Comparison of ENCODE assay signal across 17 cellular contexts in the genomic region with DNA sequence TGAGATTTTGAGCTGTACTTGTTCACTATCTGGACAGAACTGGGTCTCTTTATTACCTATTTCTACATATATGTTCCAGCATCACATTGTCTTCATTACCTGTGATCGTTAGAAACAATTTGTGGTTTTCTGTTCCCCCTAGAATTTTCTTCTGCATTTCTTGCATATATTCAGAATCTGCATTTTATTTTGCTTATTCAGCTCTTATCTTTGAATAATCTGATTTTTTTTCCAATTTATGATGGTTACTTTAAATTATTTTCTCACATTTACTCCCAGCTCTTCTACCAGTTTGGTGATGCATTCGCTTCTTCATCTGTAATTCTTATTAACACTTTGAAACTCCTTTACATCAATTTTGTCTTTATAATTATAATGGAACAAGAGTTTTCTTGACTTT. TPM values are rescaled to one million over a fixed set of nuclear protein-coding genes. Genes with fewer than 3 reads are reported as not detected.
DNase-seq lines count a peak whose midpoint lies in the region; ATAC-seq, FAIRE-seq and TF ChIP-seq lines count a peak whose summit lies in the region.
"Had no signal": no experiment of that assay in that cellular context is flagged by ENCODE, and none has a peak within 500 bp of the region (broad histone marks: within the 10 kb centered on the region; RNA-seq: fewer than 3 reads in every experiment).

No MANE protein-coding gene starts in this region.

- TF ChIP-seq POLR2A in HepG2 (IDR thresholded peaks at IDR 0.05; ENCODE audit: insufficient read depth in 1 of 2, low read depth in 2 of 2, low read length in 2 of 2), result no peak
- no peak for TF ChIP-seq POLR2A in right lobe of liver (IDR thresholded peaks at IDR 0.05)

- FAIRE-seq in HepG2 (lab: Jason Lieb, UNC), result no peak
- FAIRE-seq: GM19239, H54 had no signal

- CTCF ChIA-PET in HepG2 (lab: Yijun Ruan, JAX; ENCODE audit: low intra/inter-chr PET ratio, low total read pairs), result no interaction called here

- H3K9me3 ChIP-seq in HepG2 (ENCODE audit: low read length) (no peaks in the 10 kb centered on the region), right lobe of liver (no peaks in the 10 kb centered on the region), SJSA1 (replicated peaks) (no peaks in the 10 kb centered on the region), smooth muscle cell (replicated peaks; ENCODE audit: low read depth) (no peaks in the 10 kb centered on the region)
- H3K9me3 ChIP-seq: BLaER1 treated with 17β-estradiol and CSF1 and Interleukin-3, amounts not matched to agents 10 nM and 100 nM had no signal

- H3K4me2 ChIP-seq in HepG2 (ENCODE audit: low read depth, low read length) (no peak overlapping the region), smooth muscle cell (peak overlapping the region; percentile 72)
- H3K4me2 ChIP-seq: BLaER1 treated with 17β-estradiol and CSF1 and Interleukin-3, amounts not matched to agents 10 nM and 100 nM; GM23338 had no signal

- WGBS in HepG2 (ENCODE audit: low lambda C conversion rate), result 2% methylated on average over 2 of the region's 2 CpGs
- 87% methylated on average over 2 of the region's 2 CpGs for WGBS in right lobe of liver (ENCODE audit: insufficient coverage, low coverage, low lambda C conversion rate, missing lambda C conversion rate)
- WGBS in smooth muscle cell (ENCODE audit: low lambda C conversion rate), result 94% methylated on average over 2 of the region's 2 CpGs

- DNase-seq in HepG2 (ENCODE audit: low spot score) (no peak), right lobe of liver (no peak), SJSA1 (ENCODE audit: low read depth in 1 of 2, low spot score in 2 of 2) (no peak), osteocyte (ENCODE audit: extremely low spot score, unreplicated experiment) (no peak), smooth muscle cell (lab: John Stamatoyannopoulos, UW; ENCODE audit: unreplicated experiment) (no peak), COR-L47 (lab: John Stamatoyannopoulos, UW) (no peak), T1000 (lab: John Stamatoyannopoulos, UW) (no peak)
- DNase-seq in activated T-cell treated with anti-CD3 and anti-CD28 coated beads, Interleukin-2, amount 50 U/mL, for 1 hour, result no peak
- DNase-seq: 8988T; CD8-positive, alpha-beta T cell; DMS 273 treated with DMSO at 0.1 percent for 48 hours had no signal

- no peak overlapping the region for H3K27ac ChIP-seq in HepG2 (ENCODE audit: extremely low read length, insufficient read depth, low read length)
- H3K27ac ChIP-seq in right lobe of liver, result no peak overlapping the region
- peak overlapping the region; percentile 75 for H3K27ac ChIP-seq in SJSA1
- peak overlapping the region; percentile 37 for H3K27ac ChIP-seq in smooth muscle cell (ENCODE audit: low read depth)
- H3K27ac ChIP-seq: BLaER1 treated with 17β-estradiol and CSF1 and Interleukin-3, amounts not matched to agents 10 nM and 100 nM had no signal

- H3K79me2 ChIP-seq in HepG2 (ENCODE audit: insufficient read depth, low read length) (no peaks in the 10 kb centered on the region), smooth muscle cell (ENCODE audit: low read depth) (no peaks in the 10 kb centered on the region)

- TF ChIP-seq CTCF in HepG2 (CRISPR knock-in tag; IDR thresholded peaks at IDR 0.05), result no peak
- no peak for TF ChIP-seq CTCF in right lobe of liver (IDR thresholded peaks at IDR 0.05)
- no peak for TF ChIP-seq CTCF in osteocyte (IDR thresholded peaks at IDR 0.05)
- no peak for TF ChIP-seq CTCF in smooth muscle cell (IDR thresholded peaks at IDR 0.05; ENCODE audit: borderline replicate concordance, insufficient read depth, poor library complexity, severe bottlenecking)

- TF ChIP-seq EP300 in HepG2 (IDR thresholded peaks at IDR 0.05; ENCODE audit: low read depth in 2 of 2, low read length in 2 of 2) (no peak), HepG2 (CRISPR knock-in tag; IDR thresholded peaks at IDR 0.05; ENCODE audit: borderline replicate concordance) (no peak)

- no peaks in the 10 kb centered on the region for H3K36me3 Mint-ChIP-seq in osteocyte (ENCODE audit: unreplicated experiment)
- H3K36me3 Mint-ChIP-seq: CD8-positive, alpha-beta T cell had no signal

- H3K9me3 Mint-ChIP-seq in osteocyte (ENCODE audit: unreplicated experiment), result no peaks in the 10 kb centered on the region
- H3K9me3 Mint-ChIP-seq: CD8-positive, alpha-beta T cell; GM23338 had no signal

- in situ Hi-C loops in HepG2 (cut with HindIII; ENCODE audit: extremely low pct_ligation_motif_present, low pct_unique_long_range_greater_than_20kb), result no loop called here

- intact Hi-C loops in HepG2 (cut with micrococcal nuclease; ENCODE audit: unreplicated experiment), result no loop called here
- intact Hi-C loops in right lobe of liver (cut with DNase I), result no loop called here

- H3K27ac Mint-ChIP-seq in osteocyte (ENCODE audit: unreplicated experiment), result peak overlapping the region; percentile 13
- H3K27ac Mint-ChIP-seq: B cell; CD8-positive, alpha-beta T cell; GM23338 had no signal

- peaks cover 9% of the 10 kb centered on the region for H3F3A ChIP-seq in smooth muscle cell (ENCODE audit: low read depth)

- no peaks in the 10 kb centered on the region for H3K27me3 Mint-ChIP-seq in osteocyte (ENCODE audit: unreplicated experiment)

- H3K4me1 Mint-ChIP-seq in osteocyte (ENCODE audit: unreplicated experiment), result peaks cover 45% of the 10 kb centered on the region

- no TSS peak for BruUV-seq in HepG2 (replicated peaks; lab: Mats Ljungman, UMichigan)

- no peak for ATAC-seq in HepG2
- ATAC-seq in right lobe of liver, result no peak
- ATAC-seq: CD8-positive, alpha-beta T cell; GM23338; HCT116 had no signal

- no peak overlapping the region for H3K9ac ChIP-seq in HepG2 (ENCODE audit: insufficient read depth, low read depth, low read length)
- H3K9ac ChIP-seq in smooth muscle cell (ENCODE audit: low read depth), result no peak overlapping the region
- H3K9ac ChIP-seq: BLaER1 treated with 17β-estradiol and CSF1 and Interleukin-3, amounts not matched to agents 10 nM and 100 nM had no signal

- H4K20me1 ChIP-seq in HepG2 (ENCODE audit: insufficient read depth, low read length) (no peaks in the 10 kb centered on the region), smooth muscle cell (ENCODE audit: low read depth) (no peaks in the 10 kb centered on the region)
- H4K20me1 ChIP-seq: BLaER1 treated with 17β-estradiol and CSF1 and Interleukin-3, amounts not matched to agents 10 nM and 100 nM had no signal

- H2AFZ ChIP-seq in HepG2 (ENCODE audit: low read length) (no peak overlapping the region), smooth muscle cell (ENCODE audit: low read depth) (no peak overlapping the region)
- H2AFZ ChIP-seq: GM23338 had no signal

- H3K4me3 Mint-ChIP-seq in osteocyte (ENCODE audit: unreplicated experiment), result no peak overlapping the region
- H3K4me3 Mint-ChIP-seq: B cell; CD8-positive, alpha-beta T cell; GM23338 had no signal

- POLR2A ChIA-PET in HepG2 (lab: Yijun Ruan, JAX), result no interaction called here

- H3K4me1 ChIP-seq in HepG2 (ENCODE audit: insufficient read depth, low read length) (no peaks in the 10 kb centered on the region), right lobe of liver (no peaks in the 10 kb centered on the region), SJSA1 (replicated peaks) (peaks cover 41% of the 10 kb centered on the region), smooth muscle cell (ENCODE audit: low read depth) (peaks cover 14% of the 10 kb centered on the region)

- H3K27me3 ChIP-seq in HepG2 (ENCODE audit: control insufficient read depth in 1 of 2, insufficient read depth in 2 of 2, low read length in 2 of 2), result peaks cover 2 to 4% of the 10 kb centered on the region in 2 experiments; a peak in 2 of 5 replicates
- no peaks in the 10 kb centered on the region for H3K27me3 ChIP-seq in right lobe of liver
- H3K27me3 ChIP-seq in SJSA1 (replicated peaks), result no peaks in the 10 kb centered on the region
- peaks cover 7% of the 10 kb centered on the region for H3K27me3 ChIP-seq in smooth muscle cell (ENCODE audit: low read depth)
- H3K27me3 ChIP-seq: BLaER1 treated with 17β-estradiol and CSF1 and Interleukin-3, amounts not matched to agents 10 nM and 100 nM had no signal

- no peak for TF ChIP-seq RAD21 in HepG2 (CRISPR knock-in tag; IDR thresholded peaks at IDR 0.05)

- H3K4me3 ChIP-seq in HepG2 (replicated peaks in 1 of 3; ENCODE audit: insufficient read depth in 1 of 3, low read depth in 2 of 3, low read length in 3 of 3) (no peak overlapping the region), right lobe of liver (no peak overlapping the region), SJSA1 (no peak overlapping the region), smooth muscle cell (no peak overlapping the region)
- H3K4me3 ChIP-seq: BLaER1 treated with 17β-estradiol and CSF1 and Interleukin-3, amounts not matched to agents 10 nM and 100 nM; GM23338 had no signal

- H3K36me3 ChIP-seq in HepG2 (replicated peaks in 1 of 2; ENCODE audit: control insufficient read depth in 1 of 2, insufficient read depth in 2 of 2, low read length in 2 of 2), result no peaks in the 10 kb centered on the region
- H3K36me3 ChIP-seq in right lobe of liver, result no peaks in the 10 kb centered on the region
- no peaks in the 10 kb centered on the region for H3K36me3 ChIP-seq in SJSA1
- no peaks in the 10 kb centered on the region for H3K36me3 ChIP-seq in smooth muscle cell (ENCODE audit: low read depth)
- H3K36me3 ChIP-seq: BLaER1 treated with 17β-estradiol and CSF1 and Interleukin-3, amounts not matched to agents 10 nM and 100 nM had no signal

RNA-seq across cellular contexts. Expression of gene LYPD6B, which starts 55.1 kb away (rescaled TPM):
- not detected in 2 replicates for total RNA-seq in HepG2 (2016; rRNA removed; fragmentation: Illumina TruSeq; extraction: Trizol)
- not detected in 2 replicates for total RNA-seq in HepG2 (2016; cell fraction: cytosol; rRNA removed; fragmentation: Illumina TruSeq; extraction: Trizol; ENCODE audit: low read depth)
- not detected in 2 replicates for total RNA-seq in HepG2 (2016; cell fraction: insoluble cytoplasmic fraction; rRNA removed; fragmentation: Illumina TruSeq; extraction: Trizol)
- not detected in 2 replicates for total RNA-seq in HepG2 (2016; cell fraction: membrane; rRNA removed; fragmentation: Illumina TruSeq; extraction: Trizol)
- total RNA-seq in HepG2 (2016; cell fraction: nucleus; rRNA removed; fragmentation: Illumina TruSeq; extraction: Trizol), result not detected in 2 replicates
- not detected in 2 replicates for polyA plus RNA-seq in HepG2 (2011; rRNA removed)
- polyA plus RNA-seq in HepG2 (2011; cell fraction: cytosol; rRNA removed), result not detected in 2 replicates
- polyA plus RNA-seq in HepG2 (2011; cell fraction: nucleus; rRNA removed), result not detected in 2 replicates
- not detected in 2 replicates for polyA plus RNA-seq in HepG2 (2012)
- not detected in 2 replicates for polyA plus RNA-seq in HepG2 (2016; cell fraction: cytosol; fragmentation: Illumina TruSeq; extraction: Trizol; ENCODE audit: low read depth)
- not detected in 2 replicates for polyA plus RNA-seq in HepG2 (2016; cell fraction: insoluble cytoplasmic fraction; fragmentation: Illumina TruSeq; extraction: Trizol; ENCODE audit: low read depth)
- polyA plus RNA-seq in HepG2 (2016; cell fraction: membrane; fragmentation: Illumina TruSeq; extraction: Trizol; ENCODE audit: low read depth), result not detected in 2 replicates
- not detected in 2 replicates for polyA plus RNA-seq in HepG2 (2016; cell fraction: nucleus; fragmentation: Illumina TruSeq; extraction: Trizol; ENCODE audit: insufficient read depth, low read depth)
- polyA minus RNA-seq in HepG2 (2011; rRNA and poly(A)+ RNA removed; ENCODE audit: low replicate concordance), result not detected in 2 replicates
- not detected in 2 replicates for polyA minus RNA-seq in HepG2 (2011; cell fraction: cytosol; rRNA and poly(A)+ RNA removed)
- polyA minus RNA-seq in HepG2 (2011; cell fraction: nucleus; rRNA and poly(A)+ RNA removed), result not detected in 2 replicates
- total RNA-seq in right lobe of liver, result under 1 TPM in 2 of 6 experiments, not detected in 4; 0.30 to 0.31 TPM
- 35.7 and 43.3 TPM in 2 replicates for total RNA-seq in SJSA1 (2014; rRNA removed; shearing (Covaris generic))
- 13.5 and 14.5 TPM in 2 replicates for total RNA-seq in osteocyte
- total RNA-seq in smooth muscle cell, result 10.6 and 19.4 TPM in 2 replicates
- polyA plus RNA-seq in smooth muscle cell, result 4.9 and 21.6 TPM in 2 replicates
- total RNA-seq: CD8-positive, alpha-beta T cell had no signal

Comparison
In these comparisons a context has a peak if more than half of its experiments do, and no peak if none do; other contexts are left out.
1. H3K27ac ChIP-seq: peak in SJSA1 (single experiment) and smooth muscle cell (single experiment); none in HepG2 (single experiment) and right lobe of liver (0 of 3).